Comparison of ENCODE assay signal across 31 cellular contexts in genomic region chr9:37395663-37396062, GRCh38.
"Had no signal": no experiment of that assay in that cellular context is flagged by ENCODE, and none has a peak within 500 bp of the region (broad histone marks: within the 10 kb centered on the region; RNA-seq: fewer than 3 reads in every experiment).

No MANE protein-coding gene starts in this region.

- H3K4me2 ChIP-seq: hepatocyte had no signal

- FAIRE-seq: frontal cortex had no signal

- DNase-seq: activated CD4-positive, alpha-beta T cell treated with anti-CD3 and anti-CD28 coated beads, Interleukin-2, amount 50 U/mL, for 1 hour; activated CD8-positive, alpha-beta memory T cell treated with anti-CD3 and anti-CD28 coated beads, Interleukin-2, amount 10 ng/mL, durations not matched to agents 7 days and 5 days; activated CD8-positive, alpha-beta T cell treated with anti-CD3 and anti-CD28 coated beads, Interleukin-2, amount 10 ng/mL, durations not matched to agents 7 days and 5 days; activated naive CD4-positive, alpha-beta T cell; activated T-cell treated with anti-CD3 and anti-CD28 coated beads, Interleukin-2, amount 50 U/mL, for 48 hours; adrenal gland; aorta; cerebellar nuclear complex; colonic mucosa; dorsolateral prefrontal cortex; effector memory CD4-positive, alpha-beta T cell; islet precursor cell; left ventricle myocardium inferior; mesendoderm; right lobe of liver; stimulated activated CD4-positive, alpha-beta T cell treated with anti-CD3 and anti-CD28 coated beads, Interleukin-4, amount 100 ng/mL, for 24 hours; stomach; T-helper 2 cell; thyroid gland; upper lobe of right lung had no signal

- H3K4me3 ChIP-seq: adrenal gland, cardiac muscle cell, colonic mucosa, dorsolateral prefrontal cortex, hepatocyte, left ventricle myocardium inferior, lung, right lobe of liver, stomach, thyroid gland, upper lobe of right lung had no signal

- H3K4me3 Mint-ChIP-seq: activated CD8-positive, alpha-beta memory T cell treated with anti-CD3 and anti-CD28 coated beads, Interleukin-2, amount 10 ng/mL, durations not matched to agents 7 days and 5 days; activated CD8-positive, alpha-beta T cell treated with anti-CD3 and anti-CD28 coated beads, Interleukin-2, amount 10 ng/mL, durations not matched to agents 7 days and 5 days; brain; natural killer cell treated with Interleukin-12 subunit alpha and Interleukin-12 subunit beta and Interleukin-15 and Interleukin-18, amount 100 ng/mL, for 72 hours; stimulated activated effector memory CD8-positive, alpha-beta T cell treated with anti-CD3 and anti-CD28 coated beads, Interleukin-12 subunit alpha, Interleukin-12 subunit beta, amount 100 ng/mL, for 72 hours; WTC11 had no signal

- H3K4me1 Mint-ChIP-seq: stimulated activated effector memory CD8-positive, alpha-beta T cell treated with anti-CD3 and anti-CD28 coated beads, Interleukin-12 subunit alpha, Interleukin-12 subunit beta, amount 100 ng/mL, for 72 hours; WTC11 had no signal

- H3K4me1 ChIP-seq: adrenal gland, colonic mucosa, left ventricle myocardium inferior, stomach, thyroid gland, upper lobe of right lung had no signal

- H3K9me3 Mint-ChIP-seq: activated naive CD4-positive, alpha-beta T cell treated with anti-CD3 and anti-CD28 coated beads, Interleukin-2, amount 50 U/mL, for 72 hours; activated T-helper 2 cell treated with anti-CD3 and anti-CD28 coated beads, Interferon-gamma antibody, Interleukin-2, Interleukin-4, amounts not matched to agents 10 μg/mL and 5 μg/mL and 100 μg/mL, durations not matched to agents 14 hours and 24 hours and 36 hours; brain; natural killer cell treated with Interleukin-12 subunit alpha and Interleukin-12 subunit beta and Interleukin-15 and Interleukin-18, amount 100 ng/mL, for 72 hours; stimulated activated effector memory CD8-positive, alpha-beta T cell treated with anti-CD3 and anti-CD28 coated beads, Interleukin-12 subunit alpha, Interleukin-12 subunit beta, amount 100 ng/mL, for 72 hours had no signal

- H3K36me3 Mint-ChIP-seq: activated CD8-positive, alpha-beta memory T cell treated with anti-CD3 and anti-CD28 coated beads, Interleukin-2, amount 10 ng/mL, durations not matched to agents 7 days and 5 days; activated naive CD4-positive, alpha-beta T cell treated with anti-CD3 and anti-CD28 coated beads, Interleukin-2, amount 50 U/mL, for 72 hours; brain; natural killer cell treated with Interleukin-12 subunit alpha and Interleukin-12 subunit beta and Interleukin-15 and Interleukin-18, amount 100 ng/mL, for 72 hours; stimulated activated effector memory CD8-positive, alpha-beta T cell treated with anti-CD3 and anti-CD28 coated beads, Interleukin-12 subunit alpha, Interleukin-12 subunit beta, amount 100 ng/mL, for 72 hours; WTC11 had no signal

- H3K36me3 ChIP-seq: adrenal gland, cardiac muscle cell, colonic mucosa, left ventricle myocardium inferior, right lobe of liver, stomach, thyroid gland, upper lobe of right lung had no signal

- H3K27ac Mint-ChIP-seq: activated CD8-positive, alpha-beta memory T cell treated with anti-CD3 and anti-CD28 coated beads, Interleukin-2, amount 10 ng/mL, durations not matched to agents 7 days and 5 days; activated CD8-positive, alpha-beta T cell treated with anti-CD3 and anti-CD28 coated beads, Interleukin-2, amount 10 ng/mL, durations not matched to agents 7 days and 5 days; activated naive CD4-positive, alpha-beta T cell treated with anti-CD3 and anti-CD28 coated beads, Interleukin-2, amount 50 U/mL, for 72 hours; activated T-helper 2 cell treated with anti-CD3 and anti-CD28 coated beads, Interferon-gamma antibody, Interleukin-2, Interleukin-4, amounts not matched to agents 10 μg/mL and 5 μg/mL and 100 μg/mL, durations not matched to agents 14 hours and 24 hours and 36 hours; progenitor cell of endocrine pancreas; stimulated activated effector memory CD8-positive, alpha-beta T cell treated with anti-CD3 and anti-CD28 coated beads, Interleukin-12 subunit alpha, Interleukin-12 subunit beta, amount 100 ng/mL, for 72 hours; WTC11 had no signal

- H3K27me3 ChIP-seq: adrenal gland, cardiac muscle cell, colonic mucosa, dorsolateral prefrontal cortex, hepatocyte, right lobe of liver, stomach, thyroid gland, upper lobe of right lung had no signal

- H3K27ac ChIP-seq: adrenal gland, cardiac muscle cell, colonic mucosa, dorsolateral prefrontal cortex, hepatocyte, left ventricle myocardium inferior, right lobe of liver, stomach, thyroid gland, upper lobe of right lung had no signal

- H3K79me2 ChIP-seq: hepatocyte had no signal

- H2AFZ ChIP-seq: hepatocyte had no signal

- H3K9me3 ChIP-seq: adrenal gland, colonic mucosa, left ventricle myocardium inferior, right lobe of liver, stomach, thyroid gland, upper lobe of right lung had no signal

- H3K27me3 Mint-ChIP-seq: natural killer cell treated with Interleukin-12 subunit alpha and Interleukin-12 subunit beta and Interleukin-15 and Interleukin-18, amount 100 ng/mL, for 72 hours had no signal

- ATAC-seq: activated CD8-positive, alpha-beta memory T cell treated with anti-CD3 and anti-CD28 coated beads, Interleukin-2, amount 10 ng/mL, durations not matched to agents 7 days and 5 days; activated CD8-positive, alpha-beta T cell treated with anti-CD3 and anti-CD28 coated beads, Interleukin-2, amount 10 ng/mL, durations not matched to agents 7 days and 5 days; activated naive CD4-positive, alpha-beta T cell treated with anti-CD3 and anti-CD28 coated beads, Interleukin-2, amount 50 U/mL, for 72 hours; natural killer cell treated with Interleukin-12 subunit alpha and Interleukin-12 subunit beta and Interleukin-15 and Interleukin-18, amount 100 ng/mL, for 72 hours; right lobe of liver; stimulated activated effector memory CD8-positive, alpha-beta T cell treated with anti-CD3 and anti-CD28 coated beads, Interleukin-12 subunit alpha, Interleukin-12 subunit beta, amount 100 ng/mL, for 72 hours; upper lobe of right lung; WTC11 had no signal
